In the genomic region with DNA sequence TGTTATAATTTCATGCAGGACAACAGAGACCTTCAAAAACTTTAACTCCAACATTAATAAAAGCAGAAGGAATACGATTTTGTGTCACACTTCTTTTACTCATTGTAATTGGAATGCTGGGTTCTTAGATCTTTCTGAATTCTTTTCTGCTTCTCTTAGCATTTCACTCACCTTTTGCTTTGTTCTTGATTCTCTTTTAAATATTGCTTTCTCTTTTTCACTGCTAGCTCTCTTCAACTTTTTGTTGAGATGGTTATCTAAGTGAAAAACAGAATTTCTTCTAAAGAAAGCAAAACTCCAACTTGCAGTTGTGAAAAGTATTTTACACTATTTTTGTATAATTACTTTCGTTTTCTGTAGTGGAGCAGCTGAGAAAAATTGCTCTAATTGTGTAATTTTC, we compare ENCODE assay signal across 15 cellular contexts.
DNase-seq lines count a peak whose midpoint lies in the region; ATAC-seq and TF ChIP-seq lines count a peak whose summit lies in the region.
"Had no signal": no experiment of that assay in that cellular context is flagged by ENCODE, and none has a peak within 500 bp of the region (broad histone marks: within the 10 kb centered on the region; RNA-seq: fewer than 3 reads in every experiment).

No MANE protein-coding gene starts in this region.

- H3K36me3 Mint-ChIP-seq in neural progenitor cell, result no peaks in the 10 kb centered on the region
- H3K36me3 Mint-ChIP-seq: activated naive CD4-positive, alpha-beta T cell treated with anti-CD3 and anti-CD28 coated beads, Interleukin-2, amount 50 U/mL, for 24 hours had no signal

- H3K27ac ChIP-seq in BLaER1 treated with 17β-estradiol and CSF1 and Interleukin-3, amounts not matched to agents 10 nM and 100 nM, result no peak overlapping the region
- H3K27ac ChIP-seq in coronary artery, result no peak overlapping the region
- no peak overlapping the region for H3K27ac ChIP-seq in neural progenitor cell
- H3K27ac ChIP-seq in RWPE1, result no peak overlapping the region
- H3K27ac ChIP-seq: body of pancreas, SJSA1 had no signal

- H3K79me2 ChIP-seq in neural progenitor cell (ENCODE audit: low read depth), result no peaks in the 10 kb centered on the region

- H3K4me3 ChIP-seq in BLaER1 treated with 17β-estradiol and CSF1 and Interleukin-3, amounts not matched to agents 10 nM and 100 nM, result no peak overlapping the region
- H3K4me3 ChIP-seq in MG63, result peak overlapping the region; percentile 13; the same call in 1 of the 2 replicates
- peak overlapping the region; percentile 17 for H3K4me3 ChIP-seq in coronary artery
- no peak overlapping the region for H3K4me3 ChIP-seq in neural progenitor cell
- H3K4me3 ChIP-seq: body of pancreas, SJSA1 had no signal

- POLR2A ChIA-PET in RWPE1 (lab: Yijun Ruan, JAX; ENCODE audit: low non-redundant PET), result no interaction called here

- peaks cover 27% of the 10 kb centered on the region for H3K4me1 Mint-ChIP-seq in neural progenitor cell

- H3K27ac Mint-ChIP-seq in neural progenitor cell, result peak overlapping the region; percentile 86
- H3K27ac Mint-ChIP-seq: activated naive CD4-positive, alpha-beta T cell treated with anti-CD3 and anti-CD28 coated beads, Interleukin-2, amount 50 U/mL, for 24 hours had no signal

- H4K20me1 ChIP-seq in BLaER1 treated with 17β-estradiol and CSF1 and Interleukin-3, amounts not matched to agents 10 nM and 100 nM, result no peaks in the 10 kb centered on the region
- H4K20me1 ChIP-seq in neural progenitor cell (ENCODE audit: low read depth), result no peaks in the 10 kb centered on the region

- H3K9me3 Mint-ChIP-seq in neural progenitor cell, result peaks cover 2% of the 10 kb centered on the region
- H3K9me3 Mint-ChIP-seq: activated naive CD4-positive, alpha-beta T cell treated with anti-CD3 and anti-CD28 coated beads, Interleukin-2, amount 50 U/mL, for 24 hours had no signal

- TF ChIP-seq CTCF in coronary artery (IDR thresholded peaks at IDR 0.05) (no peak), neural progenitor cell (IDR thresholded peaks at IDR 0.05) (no peak), RWPE1 (conservative IDR thresholded peaks at IDR 0.05; ENCODE audit: low read depth) (no peak)

- no peaks in the 10 kb centered on the region for H3K36me3 ChIP-seq in BLaER1 treated with 17β-estradiol and CSF1 and Interleukin-3, amounts not matched to agents 10 nM and 100 nM
- no peaks in the 10 kb centered on the region for H3K36me3 ChIP-seq in MG63
- H3K36me3 ChIP-seq in neural progenitor cell, result no peaks in the 10 kb centered on the region
- H3K36me3 ChIP-seq: SJSA1 had no signal

- no peaks in the 10 kb centered on the region for H3K27me3 Mint-ChIP-seq in neural progenitor cell (ENCODE audit: insufficient read depth, low read depth)

- DNase-seq in MG63, result no peak
- no peak for DNase-seq in coronary artery (ENCODE audit: low spot score)
- no peak for DNase-seq in neural progenitor cell (ENCODE audit: low spot score)
- DNase-seq in RWPE1 (ENCODE audit: low spot score), result no peak
- DNase-seq: activated T-cell treated with anti-CD3 and anti-CD28 coated beads, Interleukin-2, amount 50 U/mL, for 48 hours; cortex of kidney had no signal

- no peaks in the 10 kb centered on the region for H3K27me3 ChIP-seq in BLaER1 treated with 17β-estradiol and CSF1 and Interleukin-3, amounts not matched to agents 10 nM and 100 nM
- H3K27me3 ChIP-seq in MG63 (no peaks in the 10 kb centered on the region), neural progenitor cell (no peaks in the 10 kb centered on the region)
- H3K27me3 ChIP-seq: body of pancreas had no signal

- H3K4me1 ChIP-seq in BLaER1 treated with 17β-estradiol and CSF1 and Interleukin-3, amounts not matched to agents 10 nM and 100 nM, result peaks cover 0 to 13% (median 3%) of the 10 kb centered on the region in 10 experiments; a peak in 7 of 20 replicates
- peaks cover 9% of the 10 kb centered on the region for H3K4me1 ChIP-seq in neural progenitor cell
- H3K4me1 ChIP-seq: body of pancreas, Caco-2, SJSA1 had no signal

- H3K9me3 ChIP-seq in BLaER1 treated with 17β-estradiol and CSF1 and Interleukin-3, amounts not matched to agents 10 nM and 100 nM (replicated peaks in 1 of 11), result peaks cover 0 to 10% (median 6%) of the 10 kb centered on the region in 11 experiments; a peak in 10 of 22 replicates
- H3K9me3 ChIP-seq in MG63 (no peaks in the 10 kb centered on the region), neural progenitor cell (ENCODE audit: low read depth) (no peaks in the 10 kb centered on the region)
- H3K9me3 ChIP-seq: body of pancreas, Caco-2, SJSA1 had no signal

- peak overlapping the region in 9 of 11 experiments; percentile 15 to 55 (median 40); a peak in 15 of 22 replicates for H3K4me2 ChIP-seq in BLaER1 treated with 17β-estradiol and CSF1 and Interleukin-3, amounts not matched to agents 10 nM and 100 nM
- no peak overlapping the region for H3K4me2 ChIP-seq in neural progenitor cell

- ATAC-seq in HG03378 (IDR thresholded peaks at IDR 0.05; ENCODE audit: unreplicated experiment) (no peak), HG02852 (IDR thresholded peaks at IDR 0.05; ENCODE audit: unreplicated experiment) (no peak), GM19452 (IDR thresholded peaks at IDR 0.05; ENCODE audit: unreplicated experiment) (no peak)

- no peaks in the 10 kb centered on the region for H3F3A ChIP-seq in neural progenitor cell (ENCODE audit: low read depth)

- CTCF ChIA-PET in RWPE1 (lab: Yijun Ruan, JAX), result interaction anchor here (0.7 to 1.0 kb wide), 2 partner anchors 11 to 44 kb away, joined by 3 read pairs; no protein-coding TSS in a partner anchor

- H3K9ac ChIP-seq in BLaER1 treated with 17β-estradiol and CSF1 and Interleukin-3, amounts not matched to agents 10 nM and 100 nM, result peak overlapping the region in 1 of 11 experiments; percentile 22; a peak in 2 of 22 replicates
- no peak overlapping the region for H3K9ac ChIP-seq in neural progenitor cell

- no peak overlapping the region for H3K4me3 Mint-ChIP-seq in neural progenitor cell
- H3K4me3 Mint-ChIP-seq: activated naive CD4-positive, alpha-beta T cell treated with anti-CD3 and anti-CD28 coated beads, Interleukin-2, amount 50 U/mL, for 24 hours; neural crest cell had no signal

- peak overlapping the region; percentile 91 for H2AFZ ChIP-seq in neural progenitor cell (replicated peaks)

Comparison
In these comparisons a context has a peak if more than half of its experiments do, and no peak if none do; other contexts are left out.
1. H3K4me3 ChIP-seq: peak in MG63 (single experiment) and coronary artery (single experiment); none in BLaER1 treated with 17β-estradiol and CSF1 and Interleukin-3, amounts not matched to agents 10 nM and 100 nM (0 of 10) and neural progenitor cell (single experiment).